ENCODE assay signal across 18 cellular contexts in the genomic region with DNA sequence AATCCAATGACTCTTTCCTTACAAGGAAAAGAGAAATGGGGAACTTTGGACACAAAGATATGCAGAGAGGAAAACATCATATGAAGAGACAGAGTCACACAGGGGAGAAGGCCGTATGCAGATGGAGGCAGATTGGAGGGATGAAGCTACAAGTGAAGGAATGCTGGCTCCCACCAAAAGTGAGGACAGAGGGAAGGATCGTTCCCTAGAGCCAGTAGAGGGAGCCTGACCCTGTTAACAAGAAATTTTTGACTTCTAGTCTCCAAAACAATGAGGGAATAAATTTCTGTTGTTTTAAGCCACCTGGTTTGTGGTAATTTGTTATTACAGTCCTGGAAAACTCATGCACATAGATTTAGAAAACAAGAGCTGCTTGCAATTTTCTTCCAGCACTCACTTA.
A peak's percentile ranks its signal among the peaks of the same experiment; 100 is the strongest.
DNase-seq lines count a peak whose midpoint lies in the region; ATAC-seq and TF ChIP-seq lines count a peak whose summit lies in the region.
"Had no signal": no experiment of that assay in that cellular context is flagged by ENCODE, and none has a peak within 500 bp of the region (broad histone marks: within the 10 kb centered on the region; RNA-seq: fewer than 3 reads in every experiment).

No MANE protein-coding gene starts in this region.

- intact Hi-C loops in activated CD4-positive, alpha-beta T cell treated with anti-CD3 and anti-CD28 coated beads, Interleukin-2, amount 10 ng/mL, durations not matched to agents 24 days and 14 days (cut with micrococcal nuclease): no loop called here

- H3K9me3 Mint-ChIP-seq in GM23338: peaks cover 11% of the 10 kb centered on the region
- peaks cover 2% of the 10 kb centered on the region for H3K9me3 Mint-ChIP-seq in activated CD4-positive, alpha-beta T cell treated with anti-CD3 and anti-CD28 coated beads, Interleukin-2, amount 10 ng/mL, durations not matched to agents 24 days and 14 days

- no peak; the same call in 2 of the 3 replicates for ATAC-seq in GM23338
- ATAC-seq: GM12878, HepG2, T-cell had no signal

- no peak overlapping the region for H2AFZ ChIP-seq in GM23338

- H3K9me2 ChIP-seq in GM23338 (ENCODE audit: insufficient read depth): peaks cover 2% of the 10 kb centered on the region; the same call in 1 of the 2 replicates

- H3K4me3 Mint-ChIP-seq in GM23338: no peak overlapping the region
- H3K4me3 Mint-ChIP-seq in activated CD4-positive, alpha-beta T cell treated with anti-CD3 and anti-CD28 coated beads, Interleukin-2, amount 10 ng/mL, durations not matched to agents 24 days and 14 days: no peak overlapping the region
- H3K4me3 Mint-ChIP-seq: T-cell had no signal

- no peak overlapping the region for H3K4me2 ChIP-seq in GM23338

- no peaks in the 10 kb centered on the region for H3K9me3 ChIP-seq in BE2C
- H3K9me3 ChIP-seq: thoracic aorta had no signal

- H3K36me3 ChIP-seq in BE2C (no peaks in the 10 kb centered on the region), GM23338 (ENCODE audit: insufficient read depth) (no peaks in the 10 kb centered on the region)
- H3K36me3 ChIP-seq: thoracic aorta had no signal

- no peak overlapping the region for H3K4me3 ChIP-seq in BE2C (ENCODE audit: low read depth, low read length)
- H3K4me3 ChIP-seq in GM23338: no peak overlapping the region
- H3K4me3 ChIP-seq in fibroblast of villous mesenchyme (ENCODE audit: low read depth, low read length): no peak overlapping the region
- H3K4me3 ChIP-seq: GM12878, lung, thoracic aorta had no signal

- DNase-seq in BE2C (no peak), GM23338 (ENCODE audit: low spot score) (peak; percentile 58), SK-MEL-5 (ENCODE audit: low read depth, low spot score) (peak; percentile 7), fibroblast of villous mesenchyme (ENCODE audit: low read depth) (no peak), SK-N-DZ (ENCODE audit: low spot score) (no peak), GDM1 (lab: John Stamatoyannopoulos, UW) (no peak)
- no peak for DNase-seq in activated CD4-positive, alpha-beta T cell treated with anti-CD3 and anti-CD28 coated beads, Interleukin-2, amount 10 ng/mL, durations not matched to agents 24 days and 14 days
- no peak for DNase-seq in activated CD8-positive, alpha-beta memory T cell treated with anti-CD3 and anti-CD28 coated beads, Interleukin-2, amount 50 U/mL, for 4 hours
- DNase-seq: cerebellar nuclear complex, GOT3, NCI-H1436 treated with DMSO at 0.1 percent for 48 hours, NCI-H226, retina, T-cell had no signal

- H3K27me3 Mint-ChIP-seq in GM23338 (ENCODE audit: insufficient read depth, low read depth, poor library complexity): peaks cover 2% of the 10 kb centered on the region
- H3K27me3 Mint-ChIP-seq in activated CD4-positive, alpha-beta T cell treated with anti-CD3 and anti-CD28 coated beads, Interleukin-2, amount 10 ng/mL, durations not matched to agents 24 days and 14 days: peaks cover 2% of the 10 kb centered on the region

- no peak overlapping the region for H3K27ac ChIP-seq in GM23338 (ENCODE audit: low read depth)
- H3K27ac ChIP-seq: thoracic aorta had no signal

- in situ Hi-C loops in SK-MEL-5 (cut with HindIII; ENCODE audit: low pct_unique_long_range_greater_than_20kb, low sequenced_read_pairs): no loop called here

- H3K4me1 ChIP-seq in BE2C (no peaks in the 10 kb centered on the region), GM23338 (ENCODE audit: insufficient read depth) (peaks cover 26% of the 10 kb centered on the region)

- H3K27ac Mint-ChIP-seq in GM23338: no peak overlapping the region
- no peak overlapping the region for H3K27ac Mint-ChIP-seq in activated CD4-positive, alpha-beta T cell treated with anti-CD3 and anti-CD28 coated beads, Interleukin-2, amount 10 ng/mL, durations not matched to agents 24 days and 14 days
- H3K27ac Mint-ChIP-seq: T-cell had no signal

- H3K4me1 Mint-ChIP-seq in GM23338: peaks cover 21% of the 10 kb centered on the region
- H3K4me1 Mint-ChIP-seq in activated CD4-positive, alpha-beta T cell treated with anti-CD3 and anti-CD28 coated beads, Interleukin-2, amount 10 ng/mL, durations not matched to agents 24 days and 14 days: no peaks in the 10 kb centered on the region
- H3K4me1 Mint-ChIP-seq: T-cell had no signal

- no peaks in the 10 kb centered on the region for H3F3A ChIP-seq in GM23338 (replicated peaks; ENCODE audit: low read depth)

- no peaks in the 10 kb centered on the region for H4K20me1 ChIP-seq in GM23338 (replicated peaks; ENCODE audit: insufficient read depth)

- TF ChIP-seq CTCF in BE2C (IDR thresholded peaks at IDR 0.05; ENCODE audit: low read depth, low read length) (peak; percentile 17; the same call in 1 of the 2 replicates), GM23338 (conservative IDR thresholded peaks at IDR 0.05; ENCODE audit: low read depth in 2 of 2) (peak; percentile 43 to 56), fibroblast of villous mesenchyme (IDR thresholded peaks at IDR 0.05; ENCODE audit: insufficient read depth, low read depth, low read length) (peak; percentile 22)

- no peaks in the 10 kb centered on the region for H3K79me2 ChIP-seq in GM23338 (replicated peaks; ENCODE audit: insufficient read depth)

- H3K36me3 Mint-ChIP-seq in GM23338 (ENCODE audit: low read depth): peaks cover 15% of the 10 kb centered on the region
- no peaks in the 10 kb centered on the region for H3K36me3 Mint-ChIP-seq in activated CD4-positive, alpha-beta T cell treated with anti-CD3 and anti-CD28 coated beads, Interleukin-2, amount 10 ng/mL, durations not matched to agents 24 days and 14 days (ENCODE audit: low read depth)
- H3K36me3 Mint-ChIP-seq: T-cell had no signal

- H3K27me3 ChIP-seq in BE2C: no peaks in the 10 kb centered on the region
- no peaks in the 10 kb centered on the region for H3K27me3 ChIP-seq in GM23338 (ENCODE audit: insufficient read depth)

TF ChIP-seq in GM23338, 12 proteins besides CTCF, POLR2A, EP300 and RAD21 (continues in another document):
- TF ChIP-seq, protein P1, sequence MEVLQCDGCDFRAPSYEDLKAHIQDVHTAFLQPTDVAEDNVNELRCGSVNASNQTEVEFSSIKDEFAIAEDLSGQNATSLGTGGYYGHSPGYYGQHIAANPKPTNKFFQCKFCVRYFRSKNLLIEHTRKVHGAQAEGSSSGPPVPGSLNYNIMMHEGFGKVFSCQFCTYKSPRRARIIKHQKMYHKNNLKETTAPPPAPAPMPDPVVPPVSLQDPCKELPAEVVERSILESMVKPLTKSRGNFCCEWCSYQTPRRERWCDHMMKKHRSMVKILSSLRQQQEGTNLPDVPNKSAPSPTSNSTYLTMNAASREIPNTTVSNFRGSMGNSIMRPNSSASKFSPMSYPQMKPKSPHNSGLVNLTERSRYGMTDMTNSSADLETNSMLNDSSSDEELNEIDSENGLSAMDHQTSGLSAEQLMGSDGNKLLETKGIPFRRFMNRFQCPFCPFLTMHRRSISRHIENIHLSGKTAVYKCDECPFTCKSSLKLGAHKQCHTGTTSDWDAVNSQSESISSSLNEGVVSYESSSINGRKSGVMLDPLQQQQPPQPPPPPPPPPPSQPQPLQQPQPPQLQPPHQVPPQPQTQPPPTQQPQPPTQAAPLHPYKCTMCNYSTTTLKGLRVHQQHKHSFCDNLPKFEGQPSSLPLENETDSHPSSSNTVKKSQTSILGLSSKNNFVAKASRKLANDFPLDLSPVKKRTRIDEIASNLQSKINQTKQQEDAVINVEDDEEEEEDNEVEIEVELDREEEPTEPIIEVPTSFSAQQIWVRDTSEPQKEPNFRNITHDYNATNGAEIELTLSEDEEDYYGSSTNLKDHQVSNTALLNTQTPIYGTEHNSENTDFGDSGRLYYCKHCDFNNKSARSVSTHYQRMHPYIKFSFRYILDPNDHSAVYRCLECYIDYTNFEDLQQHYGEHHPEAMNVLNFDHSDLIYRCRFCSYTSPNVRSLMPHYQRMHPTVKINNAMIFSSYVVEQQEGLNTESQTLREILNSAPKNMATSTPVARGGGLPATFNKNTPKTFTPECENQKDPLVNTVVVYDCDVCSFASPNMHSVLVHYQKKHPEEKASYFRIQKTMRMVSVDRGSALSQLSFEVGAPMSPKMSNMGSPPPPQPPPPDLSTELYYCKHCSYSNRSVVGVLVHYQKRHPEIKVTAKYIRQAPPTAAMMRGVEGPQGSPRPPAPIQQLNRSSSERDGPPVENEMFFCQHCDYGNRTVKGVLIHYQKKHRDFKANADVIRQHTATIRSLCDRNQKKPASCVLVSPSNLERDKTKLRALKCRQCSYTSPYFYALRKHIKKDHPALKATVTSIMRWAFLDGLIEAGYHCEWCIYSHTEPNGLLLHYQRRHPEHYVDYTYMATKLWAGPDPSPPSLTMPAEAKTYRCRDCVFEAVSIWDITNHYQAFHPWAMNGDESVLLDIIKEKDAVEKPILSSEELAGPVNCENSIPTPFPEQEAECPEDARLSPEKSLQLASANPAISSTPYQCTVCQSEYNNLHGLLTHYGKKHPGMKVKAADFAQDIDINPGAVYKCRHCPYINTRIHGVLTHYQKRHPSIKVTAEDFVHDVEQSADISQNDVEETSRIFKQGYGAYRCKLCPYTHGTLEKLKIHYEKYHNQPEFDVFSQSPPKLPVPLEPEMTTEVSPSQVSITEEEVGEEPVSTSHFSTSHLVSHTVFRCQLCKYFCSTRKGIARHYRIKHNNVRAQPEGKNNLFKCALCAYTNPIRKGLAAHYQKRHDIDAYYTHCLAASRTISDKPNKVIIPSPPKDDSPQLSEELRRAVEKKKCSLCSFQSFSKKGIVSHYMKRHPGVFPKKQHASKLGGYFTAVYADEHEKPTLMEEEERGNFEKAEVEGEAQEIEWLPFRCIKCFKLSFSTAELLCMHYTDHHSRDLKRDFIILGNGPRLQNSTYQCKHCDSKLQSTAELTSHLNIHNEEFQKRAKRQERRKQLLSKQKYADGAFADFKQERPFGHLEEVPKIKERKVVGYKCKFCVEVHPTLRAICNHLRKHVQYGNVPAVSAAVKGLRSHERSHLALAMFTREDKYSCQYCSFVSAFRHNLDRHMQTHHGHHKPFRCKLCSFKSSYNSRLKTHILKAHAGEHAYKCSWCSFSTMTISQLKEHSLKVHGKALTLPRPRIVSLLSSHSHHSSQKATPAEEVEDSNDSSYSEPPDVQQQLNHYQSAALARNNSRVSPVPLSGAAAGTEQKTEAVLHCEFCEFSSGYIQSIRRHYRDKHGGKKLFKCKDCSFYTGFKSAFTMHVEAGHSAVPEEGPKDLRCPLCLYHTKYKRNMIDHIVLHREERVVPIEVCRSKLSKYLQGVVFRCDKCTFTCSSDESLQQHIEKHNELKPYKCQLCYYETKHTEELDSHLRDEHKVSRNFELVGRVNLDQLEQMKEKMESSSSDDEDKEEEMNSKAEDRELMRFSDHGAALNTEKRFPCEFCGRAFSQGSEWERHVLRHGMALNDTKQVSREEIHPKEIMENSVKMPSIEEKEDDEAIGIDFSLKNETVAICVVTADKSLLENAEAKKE (CRISPR knock-in tag; IDR thresholded peaks at IDR 0.05): no peak
- TF ChIP-seq NANOG (IDR thresholded peaks at IDR 0.05; ENCODE audit: borderline replicate concordance): no peak
- no peak for TF ChIP-seq EZH2 (IDR thresholded peaks at IDR 0.05; ENCODE audit: low read depth, unreplicated experiment)
- TF ChIP-seq CREB1 (CRISPR knock-in tag; IDR thresholded peaks at IDR 0.05; ENCODE audit: low read depth): no peak
- TF ChIP-seq POLR2AphosphoS5 (IDR thresholded peaks at IDR 0.05; ENCODE audit: low read depth): no peak

Comparison
In these comparisons a context has a peak if more than half of its experiments do, and no peak if none do; other contexts are left out.
1. DNase-seq: peak in GM23338 (single experiment) and SK-MEL-5 (single experiment); none in BE2C (single experiment), fibroblast of villous mesenchyme (single experiment), activated CD4-positive, alpha-beta T cell treated with anti-CD3 and anti-CD28 coated beads, Interleukin-2, amount 10 ng/mL, durations not matched to agents 24 days and 14 days (single experiment), SK-N-DZ (single experiment), activated CD8-positive, alpha-beta memory T cell treated with anti-CD3 and anti-CD28 coated beads, Interleukin-2, amount 50 U/mL, for 4 hours (single experiment) and GDM1 (single experiment).
2. Peak in every context shown above with its lines, with median percentiles within 50 percentile points of each other: CTCF ChIP-seq.